1 cellular context compared by ENCODE assay signal in genomic region chr5:142446131-142446959, GRCh38.
A peak's percentile ranks its signal among the peaks of the same experiment; 100 is the strongest.
TF ChIP-seq lines count a peak whose summit lies in the region.

No MANE protein-coding gene starts in this region.

TF ChIP-seq in K562, 482 proteins besides CTCF, POLR2A, EP300 and RAD21 (continued from another document and continues in another):
- no peak for TF ChIP-seq AFF4 (CRISPR knock-in tag; IDR thresholded peaks at IDR 0.05)
- TF ChIP-seq YBX1 (IDR thresholded peaks at IDR 0.05), result no peak
- no peak for TF ChIP-seq ZNF551 (CRISPR knock-in tag; IDR thresholded peaks at IDR 0.05)
- peak; percentile 64; the same call in 1 of the 2 replicates for TF ChIP-seq BRD4 (IDR thresholded peaks at IDR 0.05)
- no peak for TF ChIP-seq ZNF212 (CRISPR knock-in tag; IDR thresholded peaks at IDR 0.05)
- TF ChIP-seq BCOR (IDR thresholded peaks at IDR 0.05), result no peak
- TF ChIP-seq TAF9B (IDR thresholded peaks at IDR 0.05; ENCODE audit: partially characterized antibody), result peak; percentile 48
- TF ChIP-seq, protein P1, sequence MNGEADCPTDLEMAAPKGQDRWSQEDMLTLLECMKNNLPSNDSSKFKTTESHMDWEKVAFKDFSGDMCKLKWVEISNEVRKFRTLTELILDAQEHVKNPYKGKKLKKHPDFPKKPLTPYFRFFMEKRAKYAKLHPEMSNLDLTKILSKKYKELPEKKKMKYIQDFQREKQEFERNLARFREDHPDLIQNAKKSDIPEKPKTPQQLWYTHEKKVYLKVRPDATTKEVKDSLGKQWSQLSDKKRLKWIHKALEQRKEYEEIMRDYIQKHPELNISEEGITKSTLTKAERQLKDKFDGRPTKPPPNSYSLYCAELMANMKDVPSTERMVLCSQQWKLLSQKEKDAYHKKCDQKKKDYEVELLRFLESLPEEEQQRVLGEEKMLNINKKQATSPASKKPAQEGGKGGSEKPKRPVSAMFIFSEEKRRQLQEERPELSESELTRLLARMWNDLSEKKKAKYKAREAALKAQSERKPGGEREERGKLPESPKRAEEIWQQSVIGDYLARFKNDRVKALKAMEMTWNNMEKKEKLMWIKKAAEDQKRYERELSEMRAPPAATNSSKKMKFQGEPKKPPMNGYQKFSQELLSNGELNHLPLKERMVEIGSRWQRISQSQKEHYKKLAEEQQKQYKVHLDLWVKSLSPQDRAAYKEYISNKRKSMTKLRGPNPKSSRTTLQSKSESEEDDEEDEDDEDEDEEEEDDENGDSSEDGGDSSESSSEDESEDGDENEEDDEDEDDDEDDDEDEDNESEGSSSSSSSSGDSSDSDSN (IDR thresholded peaks at IDR 0.05; ENCODE audit: borderline replicate concordance in 1 of 2, low read depth in 2 of 2, low read length in 2 of 2), result no peak
- no peak for TF ChIP-seq ZNF24 (IDR thresholded peaks at IDR 0.05)
- no peak for TF ChIP-seq ZNF717 (CRISPR knock-in tag; IDR thresholded peaks at IDR 0.05)
- no peak for TF ChIP-seq NR0B1 (IDR thresholded peaks at IDR 0.05; ENCODE audit: partially characterized antibody)
- 0 out of 2 replicates have a peak, but pooled peaks have one; percentile 12 for TF ChIP-seq DDX20 (tag; IDR thresholded peaks at IDR 0.05; ENCODE audit: low read depth)
- no peak for TF ChIP-seq BDP1 (IDR thresholded peaks at IDR 0.05; ENCODE audit: insufficient read depth, insufficient read length)
- peak; percentile 76 for TF ChIP-seq EGR1 (conservative IDR thresholded peaks at IDR 0.05)
- TF ChIP-seq, protein P2, sequence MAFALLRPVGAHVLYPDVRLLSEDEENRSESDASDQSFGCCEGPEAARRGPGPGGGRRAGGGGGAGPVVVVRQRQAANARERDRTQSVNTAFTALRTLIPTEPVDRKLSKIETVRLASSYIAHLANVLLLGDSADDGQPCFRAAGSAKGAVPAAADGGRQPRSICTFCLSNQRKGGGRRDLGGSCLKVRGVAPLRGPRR (CRISPR knock-in tag; IDR thresholded peaks at IDR 0.05), result no peak
- no peak for TF ChIP-seq ZNF75A (CRISPR knock-in tag; IDR thresholded peaks at IDR 0.05)
- TF ChIP-seq, protein P3, sequence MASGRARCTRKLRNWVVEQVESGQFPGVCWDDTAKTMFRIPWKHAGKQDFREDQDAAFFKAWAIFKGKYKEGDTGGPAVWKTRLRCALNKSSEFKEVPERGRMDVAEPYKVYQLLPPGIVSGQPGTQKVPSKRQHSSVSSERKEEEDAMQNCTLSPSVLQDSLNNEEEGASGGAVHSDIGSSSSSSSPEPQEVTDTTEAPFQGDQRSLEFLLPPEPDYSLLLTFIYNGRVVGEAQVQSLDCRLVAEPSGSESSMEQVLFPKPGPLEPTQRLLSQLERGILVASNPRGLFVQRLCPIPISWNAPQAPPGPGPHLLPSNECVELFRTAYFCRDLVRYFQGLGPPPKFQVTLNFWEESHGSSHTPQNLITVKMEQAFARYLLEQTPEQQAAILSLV (tag; IDR thresholded peaks at IDR 0.05), result no peak
- no peak for TF ChIP-seq POU5F1 (IDR thresholded peaks at IDR 0.05; ENCODE audit: borderline replicate concordance, low read depth, low read length, partially characterized antibody)
- TF ChIP-seq ELF1 (tag; IDR thresholded peaks at IDR 0.05), result peak; percentile 24; the same call in 1 of the 2 replicates
- peak; percentile 69 for TF ChIP-seq HMBOX1 (IDR thresholded peaks at IDR 0.05)
- TF ChIP-seq ELF4 (CRISPR knock-in tag; IDR thresholded peaks at IDR 0.05), result 0 out of 2 replicates have a peak, but pooled peaks have one; percentile 13
- TF ChIP-seq SRSF1 (IDR thresholded peaks at IDR 0.05; ENCODE audit: low read depth, low read length), result no peak
- TF ChIP-seq, protein P4, sequence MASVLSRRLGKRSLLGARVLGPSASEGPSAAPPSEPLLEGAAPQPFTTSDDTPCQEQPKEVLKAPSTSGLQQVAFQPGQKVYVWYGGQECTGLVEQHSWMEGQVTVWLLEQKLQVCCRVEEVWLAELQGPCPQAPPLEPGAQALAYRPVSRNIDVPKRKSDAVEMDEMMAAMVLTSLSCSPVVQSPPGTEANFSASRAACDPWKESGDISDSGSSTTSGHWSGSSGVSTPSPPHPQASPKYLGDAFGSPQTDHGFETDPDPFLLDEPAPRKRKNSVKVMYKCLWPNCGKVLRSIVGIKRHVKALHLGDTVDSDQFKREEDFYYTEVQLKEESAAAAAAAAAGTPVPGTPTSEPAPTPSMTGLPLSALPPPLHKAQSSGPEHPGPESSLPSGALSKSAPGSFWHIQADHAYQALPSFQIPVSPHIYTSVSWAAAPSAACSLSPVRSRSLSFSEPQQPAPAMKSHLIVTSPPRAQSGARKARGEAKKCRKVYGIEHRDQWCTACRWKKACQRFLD (CRISPR knock-in tag; IDR thresholded peaks at IDR 0.05), result no peak
- TF ChIP-seq, protein P5, sequence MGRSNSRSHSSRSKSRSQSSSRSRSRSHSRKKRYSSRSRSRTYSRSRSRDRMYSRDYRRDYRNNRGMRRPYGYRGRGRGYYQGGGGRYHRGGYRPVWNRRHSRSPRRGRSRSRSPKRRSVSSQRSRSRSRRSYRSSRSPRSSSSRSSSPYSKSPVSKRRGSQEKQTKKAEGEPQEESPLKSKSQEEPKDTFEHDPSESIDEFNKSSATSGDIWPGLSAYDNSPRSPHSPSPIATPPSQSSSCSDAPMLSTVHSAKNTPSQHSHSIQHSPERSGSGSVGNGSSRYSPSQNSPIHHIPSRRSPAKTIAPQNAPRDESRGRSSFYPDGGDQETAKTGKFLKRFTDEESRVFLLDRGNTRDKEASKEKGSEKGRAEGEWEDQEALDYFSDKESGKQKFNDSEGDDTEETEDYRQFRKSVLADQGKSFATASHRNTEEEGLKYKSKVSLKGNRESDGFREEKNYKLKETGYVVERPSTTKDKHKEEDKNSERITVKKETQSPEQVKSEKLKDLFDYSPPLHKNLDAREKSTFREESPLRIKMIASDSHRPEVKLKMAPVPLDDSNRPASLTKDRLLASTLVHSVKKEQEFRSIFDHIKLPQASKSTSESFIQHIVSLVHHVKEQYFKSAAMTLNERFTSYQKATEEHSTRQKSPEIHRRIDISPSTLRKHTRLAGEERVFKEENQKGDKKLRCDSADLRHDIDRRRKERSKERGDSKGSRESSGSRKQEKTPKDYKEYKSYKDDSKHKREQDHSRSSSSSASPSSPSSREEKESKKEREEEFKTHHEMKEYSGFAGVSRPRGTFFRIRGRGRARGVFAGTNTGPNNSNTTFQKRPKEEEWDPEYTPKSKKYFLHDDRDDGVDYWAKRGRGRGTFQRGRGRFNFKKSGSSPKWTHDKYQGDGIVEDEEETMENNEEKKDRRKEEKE (IDR thresholded peaks at IDR 0.05; ENCODE audit: borderline replicate concordance in 1 of 2, control insufficient read depth in 1 of 2, low read depth in 2 of 2, low read length in 1 of 2), result no peak
- TF ChIP-seq TBL1XR1 (IDR thresholded peaks at IDR 0.05; ENCODE audit: low read length in 2 of 2), result 0 out of 4 replicates have a peak, but pooled peaks of 1 of the 2 experiments have one; percentile 42
- no peak for TF ChIP-seq ZNF277 (CRISPR knock-in tag; IDR thresholded peaks at IDR 0.05; ENCODE audit: borderline replicate concordance)
- peak; percentile 82 for TF ChIP-seq NFRKB (IDR thresholded peaks at IDR 0.05; ENCODE audit: low read depth)
- peak; percentile 31 for TF ChIP-seq BRD9 (IDR thresholded peaks at IDR 0.05; ENCODE audit: low read depth, partially characterized antibody)
- peak; percentile 22; the same call in 1 of the 2 replicates for TF ChIP-seq ZNF589 (CRISPR knock-in tag; IDR thresholded peaks at IDR 0.05; ENCODE audit: low read depth)
- peak in 1 of 2 experiments; percentile 29; a peak in 1 of 4 replicates for TF ChIP-seq TRIM24 (IDR thresholded peaks at IDR 0.05)
- no peak for TF ChIP-seq FOXA1 (IDR thresholded peaks at IDR 0.05; ENCODE audit: borderline replicate concordance)
- TF ChIP-seq ILF3 (IDR thresholded peaks at IDR 0.05; ENCODE audit: borderline replicate concordance), result peak; percentile 27; the same call in 1 of the 2 replicates
- TF ChIP-seq, protein P6, sequence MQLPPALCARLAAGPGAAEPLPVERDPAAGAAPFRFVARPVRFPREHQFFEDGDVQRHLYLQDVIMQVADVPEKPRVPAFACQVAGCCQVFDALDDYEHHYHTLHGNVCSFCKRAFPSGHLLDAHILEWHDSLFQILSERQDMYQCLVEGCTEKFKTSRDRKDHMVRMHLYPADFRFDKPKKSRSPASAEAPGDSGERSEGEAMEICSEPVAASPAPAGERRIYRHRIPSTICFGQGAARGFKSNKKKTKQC (CRISPR knock-in tag; IDR thresholded peaks at IDR 0.05), result no peak
- 0 out of 2 replicates have a peak, but pooled peaks have one; percentile 57 for TF ChIP-seq LCOR (CRISPR knock-in tag; IDR thresholded peaks at IDR 0.05)
- TF ChIP-seq ZNF324 (CRISPR knock-in tag; IDR thresholded peaks at IDR 0.05), result no peak
- TF ChIP-seq, protein P7, sequence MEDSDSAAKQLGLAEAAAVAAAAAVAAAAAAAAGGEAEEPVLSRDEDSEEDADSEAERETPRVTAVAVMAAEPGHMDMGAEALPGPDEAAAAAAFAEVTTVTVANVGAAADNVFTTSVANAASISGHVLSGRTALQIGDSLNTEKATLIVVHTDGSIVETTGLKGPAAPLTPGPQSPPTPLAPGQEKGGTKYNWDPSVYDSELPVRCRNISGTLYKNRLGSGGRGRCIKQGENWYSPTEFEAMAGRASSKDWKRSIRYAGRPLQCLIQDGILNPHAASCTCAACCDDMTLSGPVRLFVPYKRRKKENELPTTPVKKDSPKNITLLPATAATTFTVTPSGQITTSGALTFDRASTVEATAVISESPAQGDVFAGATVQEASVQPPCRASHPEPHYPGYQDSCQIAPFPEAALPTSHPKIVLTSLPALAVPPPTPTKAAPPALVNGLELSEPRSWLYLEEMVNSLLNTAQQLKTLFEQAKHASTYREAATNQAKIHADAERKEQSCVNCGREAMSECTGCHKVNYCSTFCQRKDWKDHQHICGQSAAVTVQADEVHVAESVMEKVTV (CRISPR knock-in tag; IDR thresholded peaks at IDR 0.05), result peak; percentile 11; the same call in 1 of the 2 replicates
- no peak for TF ChIP-seq NR4A1 (CRISPR knock-in tag; IDR thresholded peaks at IDR 0.05)
- 0 out of 2 replicates have a peak, but pooled peaks have one; percentile 18 for TF ChIP-seq NR4A1 (tag; IDR thresholded peaks at IDR 0.05)
- TF ChIP-seq NEUROD1 (IDR thresholded peaks at IDR 0.05; ENCODE audit: borderline replicate concordance, low read depth, low read length, partially characterized antibody), result peak; percentile 21
- TF ChIP-seq, protein P8, sequence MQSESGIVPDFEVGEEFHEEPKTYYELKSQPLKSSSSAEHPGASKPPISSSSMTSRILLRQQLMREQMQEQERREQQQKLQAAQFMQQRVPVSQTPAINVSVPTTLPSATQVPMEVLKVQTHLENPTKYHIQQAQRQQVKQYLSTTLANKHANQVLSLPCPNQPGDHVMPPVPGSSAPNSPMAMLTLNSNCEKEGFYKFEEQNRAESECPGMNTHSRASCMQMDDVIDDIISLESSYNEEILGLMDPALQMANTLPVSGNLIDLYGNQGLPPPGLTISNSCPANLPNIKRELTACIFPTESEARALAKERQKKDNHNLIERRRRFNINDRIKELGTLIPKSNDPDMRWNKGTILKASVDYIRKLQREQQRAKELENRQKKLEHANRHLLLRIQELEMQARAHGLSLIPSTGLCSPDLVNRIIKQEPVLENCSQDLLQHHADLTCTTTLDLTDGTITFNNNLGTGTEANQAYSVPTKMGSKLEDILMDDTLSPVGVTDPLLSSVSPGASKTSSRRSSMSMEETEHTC (IDR thresholded peaks at IDR 0.05), result no peak
- no peak for TF ChIP-seq STAT5B (CRISPR knock-in tag; IDR thresholded peaks at IDR 0.05)
- no peak for TF ChIP-seq CXXC5 (CRISPR knock-in tag; IDR thresholded peaks at IDR 0.05)
